22 cellular contexts compared by ENCODE assay signal in genomic region chr11:83979593-83979992, GRCh38.
"Had no signal": no experiment of that assay in that cellular context is flagged by ENCODE, and none has a peak within 500 bp of the region (broad histone marks: within the 10 kb centered on the region; RNA-seq: fewer than 3 reads in every experiment).

No MANE protein-coding gene starts in this region.

- H3K4me1 ChIP-seq: tibial nerve had no signal

- H3K27me3 Mint-ChIP-seq: activated naive CD8-positive, alpha-beta T cell treated with anti-CD3 and anti-CD28 coated beads, Interleukin-2, amount 50 U/mL, for 24 hours; effector memory CD8-positive, alpha-beta T cell; naive thymus-derived CD4-positive, alpha-beta T cell; progenitor cell of endocrine pancreas; stimulated activated naive CD8-positive, alpha-beta T cell treated with anti-CD3 and anti-CD28 coated beads, Interleukin-15, amount 100 ng/mL, for 72 hours; T-cell had no signal

- H3K9ac ChIP-seq: neural progenitor cell had no signal

- H3K27me3 ChIP-seq: cardiac muscle cell, neural progenitor cell, tibial nerve had no signal

- H3K27ac ChIP-seq: cardiac muscle cell, neural progenitor cell, tibial nerve, WERI-Rb-1 had no signal

- H3K9me3 ChIP-seq: tibial nerve had no signal

- ATAC-seq: activated CD8-positive, alpha-beta T cell treated with anti-CD3 and anti-CD28 coated beads, Interleukin-2, amount 10 ng/mL, durations not matched to agents 7 days and 5 days; activated naive CD8-positive, alpha-beta T cell treated with anti-CD3 and anti-CD28 coated beads, Interleukin-2, amount 50 U/mL, for 24 hours; effector memory CD8-positive, alpha-beta T cell; esophagus mucosa; naive thymus-derived CD4-positive, alpha-beta T cell; stimulated activated naive CD8-positive, alpha-beta T cell treated with anti-CD3 and anti-CD28 coated beads, Interleukin-15, amount 100 ng/mL, for 72 hours; T-cell had no signal

- H3K9me3 Mint-ChIP-seq: activated T-helper 1 cell treated with anti-CD3 and anti-CD28 coated beads, Interleukin-12 subunit alpha, Interleukin-12 subunit beta, Interleukin-2, Interleukin-4 antibody, amounts not matched to agents 30 ng/mL and 10 ng/mL and 1 ng/mL, durations not matched to agents 14 hours and 24 hours and 36 hours; neural progenitor cell had no signal

- H3K36me3 Mint-ChIP-seq: naive thymus-derived CD4-positive, alpha-beta T cell; neural progenitor cell; T-cell had no signal

- H3K4me2 ChIP-seq: neural progenitor cell had no signal

- H3K4me3 Mint-ChIP-seq: activated CD8-positive, alpha-beta T cell treated with anti-CD3 and anti-CD28 coated beads, Interleukin-2, amount 10 ng/mL, durations not matched to agents 7 days and 5 days; activated naive CD8-positive, alpha-beta T cell treated with anti-CD3 and anti-CD28 coated beads, Interleukin-2, amount 50 U/mL, for 24 hours; activated T-helper 1 cell treated with anti-CD3 and anti-CD28 coated beads, Interleukin-12 subunit alpha, Interleukin-12 subunit beta, Interleukin-2, Interleukin-4 antibody, amounts not matched to agents 30 ng/mL and 10 ng/mL and 1 ng/mL, durations not matched to agents 14 hours and 24 hours and 36 hours; effector memory CD8-positive, alpha-beta T cell; naive thymus-derived CD4-positive, alpha-beta T cell; neural progenitor cell; stimulated activated naive CD8-positive, alpha-beta T cell treated with anti-CD3 and anti-CD28 coated beads, Interleukin-15, amount 100 ng/mL, for 72 hours; T-cell; T-helper 2 cell treated with Interferon-gamma antibody and Interleukin-4, amounts not matched to agents 5 μg/mL and 100 μg/mL, for 36 hours had no signal

- H3K36me3 ChIP-seq: cardiac muscle cell, neural progenitor cell, tibial nerve, WERI-Rb-1 had no signal

- H3K4me3 ChIP-seq: cardiac muscle cell, lung, neural progenitor cell, tibial nerve had no signal

- DNase-seq: activated CD4-positive, alpha-beta T cell treated with anti-CD3 and anti-CD28 coated beads for 1 hour; activated CD4-positive, alpha-beta T cell treated with anti-CD3 and anti-CD28 coated beads, Interleukin-2, amount 50 U/mL, for 1 hour; activated CD8-positive, alpha-beta T cell treated with anti-CD3 and anti-CD28 coated beads, Interleukin-2, amount 10 ng/mL, durations not matched to agents 7 days and 5 days; activated gamma-delta T cell; activated naive CD4-positive, alpha-beta T cell treated with anti-CD3 and anti-CD28 coated beads, Interleukin-2, amount 50 U/mL, for 16 hours; activated naive CD8-positive, alpha-beta T cell treated with anti-CD3 and anti-CD28 coated beads, Interleukin-2, amount 50 U/mL, for 24 hours; effector memory CD8-positive, alpha-beta T cell; glutamatergic neuron; hypothalamus; naive thymus-derived CD4-positive, alpha-beta T cell; stimulated activated CD4-positive, alpha-beta T cell treated with anti-CD3 and anti-CD28 coated beads, Interleukin-12 subunit alpha, Interleukin-12 subunit beta, amount 100 ng/mL, for 4 hours; stimulated activated naive CD8-positive, alpha-beta T cell treated with anti-CD3 and anti-CD28 coated beads, Interleukin-15, amount 100 ng/mL, for 72 hours; T-cell; WERI-Rb-1 had no signal

- H3K4me1 Mint-ChIP-seq: activated naive CD8-positive, alpha-beta T cell treated with anti-CD3 and anti-CD28 coated beads, Interleukin-2, amount 50 U/mL, for 24 hours; naive thymus-derived CD4-positive, alpha-beta T cell; stimulated activated naive CD8-positive, alpha-beta T cell treated with anti-CD3 and anti-CD28 coated beads, Interleukin-15, amount 100 ng/mL, for 72 hours; T-cell had no signal

- H3K27ac Mint-ChIP-seq: activated CD8-positive, alpha-beta T cell treated with anti-CD3 and anti-CD28 coated beads, Interleukin-2, amount 10 ng/mL, durations not matched to agents 7 days and 5 days; activated naive CD8-positive, alpha-beta T cell treated with anti-CD3 and anti-CD28 coated beads, Interleukin-2, amount 50 U/mL, for 24 hours; activated T-helper 1 cell treated with anti-CD3 and anti-CD28 coated beads, Interleukin-12 subunit alpha, Interleukin-12 subunit beta, Interleukin-2, Interleukin-4 antibody, amounts not matched to agents 30 ng/mL and 10 ng/mL and 1 ng/mL, durations not matched to agents 14 hours and 24 hours and 36 hours; effector memory CD8-positive, alpha-beta T cell; naive thymus-derived CD4-positive, alpha-beta T cell; neural progenitor cell; progenitor cell of endocrine pancreas; stimulated activated naive CD8-positive, alpha-beta T cell treated with anti-CD3 and anti-CD28 coated beads, Interleukin-15, amount 100 ng/mL, for 72 hours; T-cell; T-helper 2 cell treated with Interferon-gamma antibody and Interleukin-4, amounts not matched to agents 5 μg/mL and 100 μg/mL, for 36 hours had no signal
